ENCODE assay signal across 8 cellular contexts in genomic region chr17:68514809-68515208, GRCh38. TPM values are rescaled to one million over a fixed set of nuclear protein-coding genes. Genes with fewer than 3 reads are reported as not detected.
DNase-seq lines count a peak whose midpoint lies in the region; ATAC-seq, FAIRE-seq and TF ChIP-seq lines count a peak whose summit lies in the region.

No MANE protein-coding gene starts in this region.

- CTCF ChIA-PET in GM12878 (lab: Yijun Ruan, JAX) (interaction anchor here (1.5 kb wide), 1 partner anchor 17 kb away, joined by 3 read pairs; no protein-coding TSS in a partner anchor), HepG2 (lab: Yijun Ruan, JAX; ENCODE audit: low intra/inter-chr PET ratio, low total read pairs) (no interaction called here)

- FAIRE-seq in GM12878 (lab: Jason Lieb, UNC) (no peak), HepG2 (lab: Jason Lieb, UNC) (no peak)

- peaks cover 30 to 47% of the 10 kb centered on the region in 2 donors for H3K36me3 Mint-ChIP-seq in activated T-cell treated with anti-CD3 and anti-CD28 coated beads, Interleukin-2, amount 50 U/mL, for 72 hours (ENCODE audit: insufficient read depth in 2 of 2)

- no peak overlapping the region for H3K9ac ChIP-seq in GM12878 (ENCODE audit: control insufficient read depth, insufficient read depth, low read length)
- H3K9ac ChIP-seq in HepG2 (ENCODE audit: insufficient read depth, low read depth, low read length): peak overlapping the region; percentile 94; the same call in 1 of the 2 replicates

- TF ChIP-seq RAD21 in GM12878 (IDR thresholded peaks at IDR 0.05; ENCODE audit: insufficient read depth, low read depth, low read length) (no peak), HepG2 (CRISPR knock-in tag; IDR thresholded peaks at IDR 0.05) (no peak)

- no TSS peak for BruUV-seq in GM12878 (replicated peaks; lab: Mats Ljungman, UMichigan)
- BruUV-seq in HepG2 (replicated peaks; lab: Mats Ljungman, UMichigan): no TSS peak

- peak overlapping the region; percentile 96 to 97 for H3K4me3 Mint-ChIP-seq in activated T-cell treated with anti-CD3 and anti-CD28 coated beads, Interleukin-2, amount 50 U/mL, for 72 hours

- H3K27me3 Mint-ChIP-seq in activated T-cell treated with anti-CD3 and anti-CD28 coated beads, Interleukin-2, amount 50 U/mL, for 72 hours (ENCODE audit: low read depth): no peaks in the 10 kb centered on the region

- intact Hi-C loops in GM12878 (cut with micrococcal nuclease; ENCODE audit: unreplicated experiment) (loop anchor here (5.0 kb wide), 1 partner anchor 48 kb away; no protein-coding TSS in a partner anchor), HepG2 (cut with micrococcal nuclease; ENCODE audit: unreplicated experiment) (no loop called here), transverse colon (cut with DNase I; ENCODE audit: low total_unique reads) (no loop called here)

- H3K4me3 ChIP-seq in GM12878 (peak overlapping the region; percentile 88), HepG2 (replicated peaks in 1 of 3; ENCODE audit: insufficient read depth in 1 of 3, low read depth in 2 of 3, low read length in 3 of 3) (peak overlapping the region; percentile 91 to 95 (median 91); a peak in 5 of 6 replicates), transverse colon (peak overlapping the region in 2 of 4 donors; percentile 92 to 96)

- DNase-seq in activated T-cell treated with anti-CD3 and anti-CD28 coated beads, Interleukin-2, amount 50 U/mL, for 72 hours: no peak
- DNase-seq in activated T-cell treated with anti-CD3 and anti-CD28 coated beads for 4 hours: no peak
- no peak for DNase-seq in GM12878 (ENCODE audit: low read depth, low spot score)
- DNase-seq in HepG2 (ENCODE audit: low spot score): peak; percentile 21
- no peak for DNase-seq in transverse colon
- no peak for DNase-seq in C1 segment of cervical spinal cord (lab: John Stamatoyannopoulos, UW)
- no peak for DNase-seq in NCI-H2081 (lab: John Stamatoyannopoulos, UW)

- POLR2A ChIA-PET in GM12878 (lab: Charles Lee) (interaction anchor here (2.6 kb wide), 1 partner anchor 18 kb away, joined by 10 read pairs; no protein-coding TSS in a partner anchor), HepG2 (lab: Yijun Ruan, JAX) (interaction anchor here (1.6 kb wide), 1 partner anchor 267 kb away, joined by 3 read pairs; the partner anchor contains the start of gene AMZ2)

- TF ChIP-seq POLR2A in GM12878 (IDR thresholded peaks at IDR 0.05; ENCODE audit: low read depth, low read length) (no peak), HepG2 (IDR thresholded peaks at IDR 0.05; ENCODE audit: insufficient read depth in 1 of 2, low read depth in 2 of 2, low read length in 2 of 2) (peak in 1 of 2 experiments; percentile 26; a peak in 1 of 4 replicates), transverse colon (IDR thresholded peaks at IDR 0.05) (no peak)

- H3K27ac Mint-ChIP-seq in activated T-cell treated with anti-CD3 and anti-CD28 coated beads, Interleukin-2, amount 50 U/mL, for 72 hours: no peak overlapping the region

- H2AFZ ChIP-seq in GM12878 (ENCODE audit: control insufficient read depth, low read depth, low read length) (no peak overlapping the region), HepG2 (ENCODE audit: low read length) (no peak overlapping the region)

- peaks cover 55% of the 10 kb centered on the region for H3K79me2 ChIP-seq in GM12878 (ENCODE audit: control insufficient read depth, insufficient read depth, low read length)
- H3K79me2 ChIP-seq in HepG2 (ENCODE audit: insufficient read depth, low read length): peaks cover 63% of the 10 kb centered on the region

- TF ChIP-seq EP300 in GM12878 (IDR thresholded peaks at IDR 0.05; ENCODE audit: borderline replicate concordance in 1 of 2, control insufficient read depth in 1 of 2, low read depth in 2 of 2, low read length in 2 of 2) (no peak), HepG2 (IDR thresholded peaks at IDR 0.05; ENCODE audit: low read depth in 2 of 2, low read length in 2 of 2) (no peak), HepG2 (CRISPR knock-in tag; IDR thresholded peaks at IDR 0.05; ENCODE audit: borderline replicate concordance) (no peak), transverse colon (IDR thresholded peaks at IDR 0.05; ENCODE audit: low read depth) (no peak)

- H3K27ac ChIP-seq in GM12878 (ENCODE audit: control insufficient read depth, insufficient read depth): peak overlapping the region; percentile 30
- H3K27ac ChIP-seq in HepG2 (ENCODE audit: extremely low read length, insufficient read depth, low read length): peak overlapping the region; percentile 91
- H3K27ac ChIP-seq in transverse colon: peak overlapping the region; percentile 32 to 99 (median 78)

- H4K20me1 ChIP-seq in GM12878 (ENCODE audit: control insufficient read depth, insufficient read depth) (0 out of 2 replicates have a peak, but pooled peaks cover 2% of the 10 kb centered on the region), HepG2 (ENCODE audit: insufficient read depth, low read length) (peaks cover 31% of the 10 kb centered on the region)

- 32% methylated on average over 7 of the region's 7 CpGs for WGBS in GM12878 (ENCODE audit: insufficient coverage, insufficient replicate concordance, low lambda C conversion rate, missing lambda C conversion rate)
- WGBS in HepG2 (ENCODE audit: low lambda C conversion rate): 43% methylated on average over 7 of the region's 7 CpGs
- WGBS in transverse colon (ENCODE audit: low coverage in 1 of 2), 2 donors: 39 to 53% methylated on average over 7 of the region's 7 CpGs

- TF ChIP-seq CTCF in GM12878 (IDR thresholded peaks at IDR 0.05 in 2 of 3, conservative IDR thresholded peaks at IDR 0.05 in 1 of 3; ENCODE audit: control insufficient read depth in 2 of 3, extremely low read depth in 1 of 3, insufficient read depth in 1 of 3, low read depth in 3 of 3, low read length in 3 of 3) (no peak), HepG2 (CRISPR knock-in tag; IDR thresholded peaks at IDR 0.05) (no peak), transverse colon (IDR thresholded peaks at IDR 0.05) (no peak)

- H3K4me2 ChIP-seq in GM12878 (ENCODE audit: control insufficient read depth, insufficient read depth) (peak overlapping the region; percentile 89), HepG2 (ENCODE audit: low read depth, low read length) (peak overlapping the region; percentile 86)

- in situ Hi-C loops in GM12878 (cut with MboI) (no loop called here), HepG2 (cut with HindIII; ENCODE audit: extremely low pct_ligation_motif_present, low pct_unique_long_range_greater_than_20kb) (no loop called here), transverse colon (cut with MboI; ENCODE audit: low pct_ligation_motif_present in 1 of 4, low pct_unique_long_range_greater_than_20kb in 1 of 4, low sequenced_read_pairs in 3 of 4) (no loop called here)

- H3K9me3 ChIP-seq in GM12878 (replicated peaks; ENCODE audit: control insufficient read depth, insufficient read depth, low read length) (peaks cover 5% of the 10 kb centered on the region; the same call in 1 of the 3 replicates), HepG2 (ENCODE audit: low read length) (no peaks in the 10 kb centered on the region), transverse colon (no peaks in the 10 kb centered on the region)

- SMC1A ChIA-PET in GM12878 (lab: Charles Lee; ENCODE audit: uncharacterized antibody, unreplicated experiment): interaction anchor here (8.1 kb wide), 1 partner anchor 15 kb away, joined by 97 read pairs; no protein-coding TSS in a partner anchor

- H3K4me1 ChIP-seq in GM12878 (ENCODE audit: control insufficient read depth, insufficient read depth, low read length) (peaks cover 5% of the 10 kb centered on the region; the same call in 1 of the 2 replicates), HepG2 (ENCODE audit: insufficient read depth, low read length) (peaks cover 56% of the 10 kb centered on the region), transverse colon (peaks cover 14 to 69% (median 33%) of the 10 kb centered on the region in 4 donors)

- H3K27me3 ChIP-seq in GM12878 (replicated peaks in 1 of 2; ENCODE audit: control insufficient read depth in 2 of 2, insufficient read depth in 2 of 2, low read length in 1 of 2) (no peaks in the 10 kb centered on the region), HepG2 (ENCODE audit: control insufficient read depth in 1 of 2, insufficient read depth in 2 of 2, low read length in 2 of 2) (no peaks in the 10 kb centered on the region; a peak in 1 of 5 replicates), transverse colon (no peaks in the 10 kb centered on the region)

- ATAC-seq in activated T-cell treated with anti-CD3 and anti-CD28 coated beads, Interleukin-2, amount 50 U/mL, for 72 hours (replicated peaks in 1 of 2): no peak
- ATAC-seq in GM12878 (no peak), HepG2 (no peak), HG03521 (IDR thresholded peaks at IDR 0.05; ENCODE audit: unreplicated experiment) (no peak)

- H3K36me3 ChIP-seq in GM12878 (ENCODE audit: control insufficient read depth in 2 of 2, insufficient read depth in 2 of 2, low read length in 1 of 2) (peaks cover 8 to 23% of the 10 kb centered on the region in 2 experiments; a peak in 3 of 4 replicates), HepG2 (replicated peaks in 1 of 2; ENCODE audit: control insufficient read depth in 1 of 2, insufficient read depth in 2 of 2, low read length in 2 of 2) (peaks cover 12 to 41% of the 10 kb centered on the region in 2 experiments), transverse colon (peaks cover 0 to 5% (median 0%) of the 10 kb centered on the region in 4 donors)

- peaks cover 58% of the 10 kb centered on the region for H3K4me1 Mint-ChIP-seq in activated T-cell treated with anti-CD3 and anti-CD28 coated beads, Interleukin-2, amount 50 U/mL, for 72 hours (ENCODE audit: low read depth)

- H3K9me3 Mint-ChIP-seq in activated T-cell treated with anti-CD3 and anti-CD28 coated beads, Interleukin-2, amount 50 U/mL, for 72 hours: no peaks in the 10 kb centered on the region

- RAD21 ChIA-PET in GM12878 (lab: Charles Lee; ENCODE audit: unreplicated experiment): interaction anchor here (1.1 to 1.4 kb wide), 3 partner anchors 17 to 57 kb away, joined by 3 to 4 read pairs (median 3); partner anchors contain the start of gene WIPI1

RNA-seq across cellular contexts. Expression of gene PRKAR1A, which starts 2.6 kb away (rescaled TPM):
- total RNA-seq in activated T-cell treated with anti-CD3 and anti-CD28 coated beads, Interleukin-2, amount 50 U/mL, for 72 hours: 100 to 1,000 TPM; 245 to 252 TPM
- 213 and 214 TPM in 2 replicates for total RNA-seq in GM12878 (2013; cell fraction: nucleolus; rRNA removed)
- 91.0 and 130 TPM in 2 replicates for total RNA-seq in GM12878 (2014; rRNA removed)
- 129 and 130 TPM in 2 replicates for total RNA-seq in GM12878 (2014; rRNA removed; fragmentation: Illumina TruSeq; extraction: Trizol)
- 164 and 167 TPM in 2 replicates for total RNA-seq in GM12878 (2021)
- polyA plus RNA-seq in GM12878 (2011; ENCODE audit: low read depth): 57.5 TPM
- 196 and 292 TPM in 2 replicates for polyA plus RNA-seq in GM12878 (2011; rRNA removed)
- 114 and 138 TPM in 2 replicates for polyA plus RNA-seq in GM12878 (2011; cell fraction: cytosol; rRNA removed)
- polyA plus RNA-seq in GM12878 (2011; cell fraction: nucleus; rRNA removed): 115 and 132 TPM in 2 replicates
- polyA plus RNA-seq in GM12878 (2012): 89.6 and 124 TPM in 2 replicates
- 120 and 143 TPM in 2 replicates for polyA plus RNA-seq in GM12878 (2014; fragmentation: Illumina TruSeq; extraction: Trizol)
- polyA plus RNA-seq in GM12878 (2014; fragmentation: Nextera tagmentation; extraction: Ambion mirVana): 10 to 100 TPM; 29.1 to 35.6 TPM
- polyA plus RNA-seq in GM12878 (2014; rRNA removed): 111 and 112 TPM in 2 replicates
- 100 to 1,000 TPM; 191 to 200 TPM for polyA plus RNA-seq in GM12878 (2016; fragmentation: Nextera tagmentation; extraction: Ambion mirVana)
- 160 and 210 TPM in 2 replicates for polyA minus RNA-seq in GM12878 (2011; rRNA and poly(A)+ RNA removed)
- 143 and 148 TPM in 2 replicates for polyA minus RNA-seq in GM12878 (2011; cell fraction: cytosol; rRNA and poly(A)+ RNA removed)
- polyA minus RNA-seq in GM12878 (2011; cell fraction: nucleus; rRNA and poly(A)+ RNA removed): 135 and 198 TPM in 2 replicates
- total RNA-seq in HepG2 (2016; rRNA removed; fragmentation: Illumina TruSeq; extraction: Trizol): 266 and 335 TPM in 2 replicates
- 24.5 and 25.0 TPM in 2 replicates for total RNA-seq in HepG2 (2016; cell fraction: cytosol; rRNA removed; fragmentation: Illumina TruSeq; extraction: Trizol; ENCODE audit: low read depth)
- 274 and 331 TPM in 2 replicates for total RNA-seq in HepG2 (2016; cell fraction: insoluble cytoplasmic fraction; rRNA removed; fragmentation: Illumina TruSeq; extraction: Trizol)
- total RNA-seq in HepG2 (2016; cell fraction: membrane; rRNA removed; fragmentation: Illumina TruSeq; extraction: Trizol): 50.4 and 51.0 TPM in 2 replicates
- 144 and 151 TPM in 2 replicates for total RNA-seq in HepG2 (2016; cell fraction: nucleus; rRNA removed; fragmentation: Illumina TruSeq; extraction: Trizol)
- polyA plus RNA-seq in HepG2 (2011; rRNA removed): 250 and 265 TPM in 2 replicates
- polyA plus RNA-seq in HepG2 (2011; cell fraction: cytosol; rRNA removed): 227 and 241 TPM in 2 replicates
- 192 and 209 TPM in 2 replicates for polyA plus RNA-seq in HepG2 (2011; cell fraction: nucleus; rRNA removed)
- 200 and 223 TPM in 2 replicates for polyA plus RNA-seq in HepG2 (2012)
- 19.1 and 23.5 TPM in 2 replicates for polyA plus RNA-seq in HepG2 (2016; cell fraction: cytosol; fragmentation: Illumina TruSeq; extraction: Trizol; ENCODE audit: low read depth)
- polyA plus RNA-seq in HepG2 (2016; cell fraction: insoluble cytoplasmic fraction; fragmentation: Illumina TruSeq; extraction: Trizol; ENCODE audit: low read depth): 302 and 333 TPM in 2 replicates
- polyA plus RNA-seq in HepG2 (2016; cell fraction: membrane; fragmentation: Illumina TruSeq; extraction: Trizol; ENCODE audit: low read depth): 32.1 and 33.4 TPM in 2 replicates
- polyA plus RNA-seq in HepG2 (2016; cell fraction: nucleus; fragmentation: Illumina TruSeq; extraction: Trizol; ENCODE audit: insufficient read depth, low read depth): 152 and 173 TPM in 2 replicates
- polyA minus RNA-seq in HepG2 (2011; rRNA and poly(A)+ RNA removed; ENCODE audit: low replicate concordance): 250 and 886 TPM in 2 replicates
- polyA minus RNA-seq in HepG2 (2011; cell fraction: cytosol; rRNA and poly(A)+ RNA removed): 449 and 493 TPM in 2 replicates
- polyA minus RNA-seq in HepG2 (2011; cell fraction: nucleus; rRNA and poly(A)+ RNA removed): 609 and 625 TPM in 2 replicates
- 100 to 1,000 TPM in 3 of 4 donors, 10 to 100 TPM in 1; 93.9 to 223 (median 160) TPM for total RNA-seq in transverse colon

RNA-seq across cellular contexts. Expression of gene WIPI1, which starts 57.5 kb away (rescaled TPM):
- total RNA-seq in activated T-cell treated with anti-CD3 and anti-CD28 coated beads, Interleukin-2, amount 50 U/mL, for 72 hours: 10 to 100 TPM; 61.0 to 85.8 TPM
- total RNA-seq in GM12878 (2013; cell fraction: nucleolus; rRNA removed): 19.9 and 25.9 TPM in 2 replicates
- total RNA-seq in GM12878 (2014; rRNA removed) (26.9 and 35.0 TPM in 2 replicates), GM12878 (2014; rRNA removed; fragmentation: Illumina TruSeq; extraction: Trizol) (25.5 and 26.8 TPM in 2 replicates), GM12878 (2021) (23.9 and 24.2 TPM in 2 replicates), HepG2 (2016; rRNA removed; fragmentation: Illumina TruSeq; extraction: Trizol) (27.1 and 29.4 TPM in 2 replicates), transverse colon (100 to 1,000 TPM in 2 of 4 donors, 10 to 100 TPM in 2; 62.6 to 313 (median 97.1) TPM)
- 16.3 TPM for polyA plus RNA-seq in GM12878 (2011; ENCODE audit: low read depth)
- polyA plus RNA-seq in GM12878 (2011; rRNA removed) (11.1 and 11.7 TPM in 2 replicates), GM12878 (2014; fragmentation: Illumina TruSeq; extraction: Trizol) (28.8 and 34.6 TPM in 2 replicates), GM12878 (2014; fragmentation: Nextera tagmentation; extraction: Ambion mirVana) (1 to 10 TPM; 6.5 to 7.1 TPM), GM12878 (2014; rRNA removed) (26.0 and 37.7 TPM in 2 replicates), GM12878 (2016; fragmentation: Nextera tagmentation; extraction: Ambion mirVana) (10 to 100 TPM; 39.1 to 44.5 TPM), HepG2 (2011; rRNA removed) (135 and 141 TPM in 2 replicates)
- 12.0 and 13.2 TPM in 2 replicates for polyA plus RNA-seq in GM12878 (2011; cell fraction: cytosol; rRNA removed)
- 10.7 and 12.1 TPM in 2 replicates for polyA plus RNA-seq in GM12878 (2011; cell fraction: nucleus; rRNA removed)
- 21.1 and 24.4 TPM in 2 replicates for polyA plus RNA-seq in GM12878 (2012)
- 13.0 and 14.8 TPM in 2 replicates for polyA minus RNA-seq in GM12878 (2011; rRNA and poly(A)+ RNA removed)
- polyA minus RNA-seq in GM12878 (2011; cell fraction: cytosol; rRNA and poly(A)+ RNA removed): 3.6 and 5.4 TPM in 2 replicates
- polyA minus RNA-seq in GM12878 (2011; cell fraction: nucleus; rRNA and poly(A)+ RNA removed): 6.2 and 8.6 TPM in 2 replicates
- 42.3 and 43.2 TPM in 2 replicates for total RNA-seq in HepG2 (2016; cell fraction: cytosol; rRNA removed; fragmentation: Illumina TruSeq; extraction: Trizol; ENCODE audit: low read depth)
- 26.8 and 26.9 TPM in 2 replicates for total RNA-seq in HepG2 (2016; cell fraction: insoluble cytoplasmic fraction; rRNA removed; fragmentation: Illumina TruSeq; extraction: Trizol)
- total RNA-seq in HepG2 (2016; cell fraction: membrane; rRNA removed; fragmentation: Illumina TruSeq; extraction: Trizol): 52.2 and 60.9 TPM in 2 replicates
- 20.0 and 20.6 TPM in 2 replicates for total RNA-seq in HepG2 (2016; cell fraction: nucleus; rRNA removed; fragmentation: Illumina TruSeq; extraction: Trizol)
- polyA plus RNA-seq in HepG2 (2011; cell fraction: cytosol; rRNA removed): 141 and 148 TPM in 2 replicates
- 91.7 and 99.3 TPM in 2 replicates for polyA plus RNA-seq in HepG2 (2011; cell fraction: nucleus; rRNA removed)
- 48.1 and 57.2 TPM in 2 replicates for polyA plus RNA-seq in HepG2 (2012)
- 45.3 and 47.3 TPM in 2 replicates for polyA plus RNA-seq in HepG2 (2016; cell fraction: cytosol; fragmentation: Illumina TruSeq; extraction: Trizol; ENCODE audit: low read depth)
- 33.2 and 35.9 TPM in 2 replicates for polyA plus RNA-seq in HepG2 (2016; cell fraction: insoluble cytoplasmic fraction; fragmentation: Illumina TruSeq; extraction: Trizol; ENCODE audit: low read depth)
- 57.1 and 57.2 TPM in 2 replicates for polyA plus RNA-seq in HepG2 (2016; cell fraction: membrane; fragmentation: Illumina TruSeq; extraction: Trizol; ENCODE audit: low read depth)
- 21.9 and 35.2 TPM in 2 replicates for polyA plus RNA-seq in HepG2 (2016; cell fraction: nucleus; fragmentation: Illumina TruSeq; extraction: Trizol; ENCODE audit: insufficient read depth, low read depth)
- polyA minus RNA-seq in HepG2 (2011; rRNA and poly(A)+ RNA removed; ENCODE audit: low replicate concordance): 18.4 and 144 TPM in 2 replicates
- polyA minus RNA-seq in HepG2 (2011; cell fraction: cytosol; rRNA and poly(A)+ RNA removed): 64.7 and 68.0 TPM in 2 replicates
- 130 and 135 TPM in 2 replicates for polyA minus RNA-seq in HepG2 (2011; cell fraction: nucleus; rRNA and poly(A)+ RNA removed)

Comparison
In these comparisons a context has a peak if more than half of its experiments do, and no peak if none do; other contexts are left out.
1. H3K27ac ChIP-seq: peak in every context shown above with its lines; median percentile 91 in HepG2; 78 in transverse colon; 30 in GM12878.